13 cellular contexts compared by ENCODE assay signal in genomic region chr15:36888018-36888992, GRCh38.
DNase-seq lines count a peak whose midpoint lies in the region; ATAC-seq and TF ChIP-seq lines count a peak whose summit lies in the region.
"Had no signal": no experiment of that assay in that cellular context is flagged by ENCODE, and none has a peak within 500 bp of the region (broad histone marks: within the 10 kb centered on the region; RNA-seq: fewer than 3 reads in every experiment).

No MANE protein-coding gene starts in this region.

- H3K36me3 ChIP-seq in BE2C = peaks cover 21% of the 10 kb centered on the region
- H3K36me3 ChIP-seq in heart left ventricle = peaks cover 0 to 24% (median 0%) of the 10 kb centered on the region in 9 donors
- peaks cover 6% of the 10 kb centered on the region for H3K36me3 ChIP-seq in osteoblast (ENCODE audit: insufficient read depth, low read length)
- no peaks in the 10 kb centered on the region for H3K36me3 ChIP-seq in mucosa of descending colon (ENCODE audit: low read depth)
- H3K36me3 ChIP-seq: BLaER1 treated with 17β-estradiol and CSF1 and Interleukin-3, amounts not matched to agents 10 nM and 100 nM; thyroid gland had no signal

- H3K27me3 ChIP-seq in BE2C (no peaks in the 10 kb centered on the region), heart left ventricle (peaks cover 0 to 63% (median 8%) of the 10 kb centered on the region in 9 donors), osteoblast (ENCODE audit: insufficient read depth, low read length) (peaks cover 54% of the 10 kb centered on the region)

- H3K27ac ChIP-seq in heart left ventricle = peak overlapping the region in 2 of 12 donors; percentile 13 to 79
- H3K27ac ChIP-seq in osteoblast (ENCODE audit: low read depth, low read length) = no peak overlapping the region
- H3K27ac ChIP-seq: BLaER1 treated with 17β-estradiol and CSF1 and Interleukin-3, amounts not matched to agents 10 nM and 100 nM; thyroid gland had no signal

- peaks cover 52% of the 10 kb centered on the region for H3K4me1 Mint-ChIP-seq in WTC11

- H3K4me3 Mint-ChIP-seq in WTC11 = peak overlapping the region; percentile 67

- H2AFZ ChIP-seq in osteoblast (ENCODE audit: low read length) = no peak overlapping the region

- peak; percentile 48 for ATAC-seq in WTC11
- ATAC-seq in heart left ventricle = peak; percentile 30 to 68 (median 45)
- no peak for ATAC-seq in GM21737 (IDR thresholded peaks at IDR 0.05; ENCODE audit: unreplicated experiment)
- ATAC-seq in mucosa of descending colon = no peak
- no peak for ATAC-seq in HG03442 (IDR thresholded peaks at IDR 0.05; ENCODE audit: unreplicated experiment)
- no peak for ATAC-seq in HG03039 (IDR thresholded peaks at IDR 0.05; ENCODE audit: unreplicated experiment)

- H3K9me3 Mint-ChIP-seq in WTC11 = no peaks in the 10 kb centered on the region

- WGBS in heart left ventricle, 4 donors = 7 to 18% (median 14%) methylated on average over 41 to 51 of the region's 51 CpGs

- CTCF ChIA-PET in WTC11 (lab: Charles Lee) = interaction anchor here (1.4 kb wide), 1 partner anchor 219 kb away, joined by 4 read pairs; no protein-coding TSS in a partner anchor

- POLR2A ChIA-PET in WTC11 (lab: Charles Lee) = interaction anchor here (0.7 kb wide), 1 partner anchor 209 kb away, joined by 4 read pairs; no protein-coding TSS in a partner anchor

- H3K9me3 ChIP-seq in BE2C = no peaks in the 10 kb centered on the region
- no peaks in the 10 kb centered on the region for H3K9me3 ChIP-seq in heart left ventricle
- no peaks in the 10 kb centered on the region for H3K9me3 ChIP-seq in osteoblast (ENCODE audit: low read depth, low read length)
- no peaks in the 10 kb centered on the region for H3K9me3 ChIP-seq in mucosa of descending colon
- H3K9me3 ChIP-seq: thyroid gland had no signal

- TF ChIP-seq CTCF in BE2C (IDR thresholded peaks at IDR 0.05; ENCODE audit: low read depth, low read length) = no peak
- no peak for TF ChIP-seq CTCF in WTC11 (IDR thresholded peaks at IDR 0.05)
- TF ChIP-seq CTCF in heart left ventricle (IDR thresholded peaks at IDR 0.05) = no peak
- TF ChIP-seq CTCF in osteoblast (IDR thresholded peaks at IDR 0.05; ENCODE audit: extremely low read depth, low read depth, low read length) = no peak
- TF ChIP-seq CTCF in mucosa of descending colon (IDR thresholded peaks at IDR 0.05) = no peak

- no peaks in the 10 kb centered on the region for H3K79me2 ChIP-seq in osteoblast (ENCODE audit: insufficient read depth, low read length)

- intact Hi-C loops in heart left ventricle (cut with DNase I) (loop anchor here in 7 of 10 donors (5.0 to 10.0 kb wide), 9 partner anchors 214 to 1374 kb away; partner anchors contain the start of gene MEIS2 (in 3 of the 7)), mucosa of descending colon (cut with DNase I, micrococcal nuclease) (loop anchor here (5.0 to 10.0 kb wide), 3 partner anchors 209 to 246 kb away; partner anchors contain the start of gene MEIS2 (in 1 of the 2))

- peaks cover 90% of the 10 kb centered on the region for H3K27me3 Mint-ChIP-seq in WTC11 (ENCODE audit: low read depth)

- no peaks in the 10 kb centered on the region for H3K36me3 Mint-ChIP-seq in WTC11

- no peak for TF ChIP-seq POLR2A in heart left ventricle (IDR thresholded peaks at IDR 0.05)

- H3K4me3 ChIP-seq in BE2C (ENCODE audit: low read depth, low read length) (peak overlapping the region; percentile 65), heart left ventricle (peak overlapping the region in 10 of 12 donors; percentile 14 to 53 (median 42)), osteoblast (ENCODE audit: insufficient read depth, low read length) (peak overlapping the region; percentile 38), mucosa of descending colon (no peak overlapping the region)
- H3K4me3 ChIP-seq: BLaER1 treated with 17β-estradiol and CSF1 and Interleukin-3, amounts not matched to agents 10 nM and 100 nM; thyroid gland had no signal

- no peak overlapping the region for H3K27ac Mint-ChIP-seq in WTC11

- H4K20me1 ChIP-seq in osteoblast (ENCODE audit: insufficient read depth, low read length) = no peaks in the 10 kb centered on the region
- H4K20me1 ChIP-seq: BLaER1 treated with 17β-estradiol and CSF1 and Interleukin-3, amounts not matched to agents 10 nM and 100 nM had no signal

- DNase-seq in BE2C = peak; percentile 60
- peak; percentile 40 for DNase-seq in WTC11 (ENCODE audit: low spot score)
- DNase-seq in heart left ventricle = peak in 1 of 5 donors; percentile 70
- DNase-seq in osteoblast (ENCODE audit: insufficient read length, low spot score, missing footprints) = peak; percentile 74
- no peak for DNase-seq in mucosa of descending colon
- DNase-seq: activated naive CD4-positive, alpha-beta T cell treated with Interleukin-2 at 50 U/mL for 16 hours; KG1; T-helper 2 cell; thyroid gland had no signal

- H3K4me1 ChIP-seq in BE2C (peaks cover 18% of the 10 kb centered on the region), heart left ventricle (peaks cover 0 to 21% (median under 1%) of the 10 kb centered on the region in 12 donors), osteoblast (ENCODE audit: insufficient read depth, low read length) (peaks cover 11% of the 10 kb centered on the region), mucosa of descending colon (ENCODE audit: low read depth) (no peaks in the 10 kb centered on the region)
- H3K4me1 ChIP-seq: BLaER1 treated with 17β-estradiol and CSF1 and Interleukin-3, amounts not matched to agents 10 nM and 100 nM had no signal

- peak overlapping the region; percentile 65 for H3K4me2 ChIP-seq in osteoblast (ENCODE audit: insufficient read depth, low read length)
- H3K4me2 ChIP-seq: BLaER1 treated with 17β-estradiol and CSF1 and Interleukin-3, amounts not matched to agents 10 nM and 100 nM had no signal

TF ChIP-seq in WTC11, 78 proteins besides CTCF, POLR2A, EP300 and RAD21 (continues in another document):
- TF ChIP-seq OVOL2 (CRISPR knock-in tag; IDR thresholded peaks at IDR 0.05; ENCODE audit: borderline replicate concordance) = 0 out of 2 replicates have a peak, but pooled peaks have one; percentile 35
- TF ChIP-seq KAT7 (CRISPR knock-in tag; IDR thresholded peaks at IDR 0.05; ENCODE audit: borderline replicate concordance) = no peak
- no peak for TF ChIP-seq FOXP4 (CRISPR knock-in tag; IDR thresholded peaks at IDR 0.05)
- TF ChIP-seq TEAD1 (CRISPR knock-in tag; IDR thresholded peaks at IDR 0.05) = no peak
- no peak for TF ChIP-seq IRF2 (CRISPR knock-in tag; IDR thresholded peaks at IDR 0.05; ENCODE audit: borderline replicate concordance, low read depth)
- no peak for TF ChIP-seq HMGXB4 (CRISPR knock-in tag; IDR thresholded peaks at IDR 0.05)
- TF ChIP-seq PRDM15 (CRISPR knock-in tag; IDR thresholded peaks at IDR 0.05) = no peak

Comparison
In these comparisons a context has a peak if more than half of its experiments do, and no peak if none do; other contexts are left out.
1. DNase-seq: peak in BE2C (single experiment), WTC11 (single experiment) and osteoblast (single experiment); none in mucosa of descending colon (0 of 3).
2. ATAC-seq: peak in WTC11 (single experiment) and heart left ventricle (4 of 4); none in GM21737 (single experiment), mucosa of descending colon (single experiment), HG03442 (single experiment) and HG03039 (single experiment).